ENCODE assay signal across 8 cellular contexts in the genomic region with DNA sequence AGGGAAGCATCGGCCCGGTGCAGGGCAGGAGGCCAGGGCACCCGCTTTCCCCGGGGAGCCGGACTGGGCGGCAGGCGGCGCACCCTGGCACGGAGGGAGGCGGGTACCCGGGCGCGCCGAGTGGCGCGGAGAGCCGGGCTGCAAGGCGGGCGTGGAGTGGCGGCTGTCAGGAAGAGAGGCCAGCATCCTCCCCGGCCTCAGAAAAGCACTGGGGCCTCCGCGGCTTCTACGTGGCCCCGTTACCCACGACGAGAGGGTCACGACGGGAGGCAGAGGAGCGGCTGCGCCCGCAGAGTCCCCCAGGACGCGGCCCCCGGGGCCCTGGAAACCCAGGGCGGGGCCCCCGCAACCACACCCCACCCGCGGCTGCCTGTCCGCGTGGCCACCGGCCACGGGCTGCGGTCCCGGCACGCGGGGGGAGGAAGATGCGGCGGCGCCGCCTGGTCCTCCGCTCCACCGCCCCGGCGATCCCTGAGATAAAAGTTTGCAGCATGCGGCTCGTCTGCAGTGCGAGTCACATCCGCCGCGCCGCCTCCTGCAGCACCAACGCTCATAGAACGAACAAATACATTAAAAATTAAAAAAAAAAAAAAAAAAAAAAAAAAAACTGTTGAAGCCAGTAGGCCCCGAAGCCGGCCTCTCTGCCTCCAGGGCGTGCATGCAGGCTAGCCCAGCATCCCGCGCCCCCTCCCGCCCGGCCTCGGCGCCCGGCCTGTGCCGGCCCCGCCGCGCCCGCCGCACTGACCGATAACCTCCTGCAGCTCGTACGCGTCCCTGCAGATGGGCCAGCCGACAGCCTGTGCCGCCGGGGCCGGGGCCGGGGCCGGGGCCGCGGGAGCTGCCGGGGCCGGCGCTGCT. TPM values are rescaled to one million over a fixed set of nuclear protein-coding genes. Genes with fewer than 3 reads are reported as not detected.
DNase-seq lines count a peak whose midpoint lies in the region; ATAC-seq, FAIRE-seq and TF ChIP-seq lines count a peak whose summit lies in the region.

No MANE protein-coding gene starts in this region.

- intact Hi-C loops in heart right ventricle (cut with DNase I) (loop anchor here in 8 of 10 donors (2.0 to 10.0 kb wide), 7 partner anchors 99 to 124 kb away; no protein-coding TSS in a partner anchor), posterior cingulate gyrus (cut with DNase I) (loop anchor here (5.0 to 10.0 kb wide), 2 partner anchors 62 to 109 kb away; no protein-coding TSS in a partner anchor)

- H3K4me3 ChIP-seq in heart right ventricle = peak overlapping the region; percentile 53 to 90 (median 82)

- FAIRE-seq in D721Med (lab: Jason Lieb, UNC) (no peak), HTR-8/SVneo (lab: Jason Lieb, UNC) (no peak)

- H3K9me3 Mint-ChIP-seq in activated naive CD8-positive, alpha-beta T cell treated with anti-CD3 and anti-CD28 coated beads, Interleukin-2, amount 50 U/mL, for 24 hours = no peaks in the 10 kb centered on the region
- no peaks in the 10 kb centered on the region for H3K9me3 Mint-ChIP-seq in type B pancreatic cell

- ATAC-seq in GM21367 (IDR thresholded peaks at IDR 0.05; ENCODE audit: unreplicated experiment) (peak; percentile 48), heart right ventricle (peak; percentile 57 to 89 (median 76))
- ATAC-seq in activated naive CD8-positive, alpha-beta T cell treated with anti-CD3 and anti-CD28 coated beads, Interleukin-2, amount 50 U/mL, for 24 hours = peak; percentile 52

- DNase-seq in D721Med (ENCODE audit: insufficient read length, low spot score) = no peak
- peak; percentile 34 for DNase-seq in HTR-8/SVneo (ENCODE audit: insufficient read length, low spot score)
- DNase-seq in SW480 (ENCODE audit: low spot score) = peak; percentile 67
- DNase-seq in activated naive CD8-positive, alpha-beta T cell treated with anti-CD3 and anti-CD28 coated beads, Interleukin-2, amount 50 U/mL, for 24 hours = peak; percentile 70
- DNase-seq in heart right ventricle = peak; percentile 52 to 80
- peak; percentile 68 to 97 (median 76) for DNase-seq in posterior cingulate gyrus
- DNase-seq in type B pancreatic cell (ENCODE audit: extremely low spot score, unreplicated experiment) = peak; percentile 79

- peaks cover 7% of the 10 kb centered on the region for H3K36me3 Mint-ChIP-seq in activated naive CD8-positive, alpha-beta T cell treated with anti-CD3 and anti-CD28 coated beads, Interleukin-2, amount 50 U/mL, for 24 hours (ENCODE audit: low read depth)
- H3K36me3 Mint-ChIP-seq in type B pancreatic cell = peaks cover 4% of the 10 kb centered on the region

- H3K4me1 ChIP-seq in heart right ventricle = peaks cover 0 to 48% (median 36%) of the 10 kb centered on the region in 9 donors

- peak overlapping the region; percentile 37 to 94 (median 88) for H3K27ac ChIP-seq in heart right ventricle

- peak; percentile 30 for TF ChIP-seq CTCF in D721Med (IDR thresholded peaks at IDR 0.05; ENCODE audit: insufficient read depth, missing control alignments)
- peak in 6 of 9 donors; percentile 19 to 57 (median 52) for TF ChIP-seq CTCF in heart right ventricle (IDR thresholded peaks at IDR 0.05)
- TF ChIP-seq CTCF in type B pancreatic cell (conservative IDR thresholded peaks at IDR 0.05) = no peak

- peak overlapping the region; percentile 86 for H3K27ac Mint-ChIP-seq in activated naive CD8-positive, alpha-beta T cell treated with anti-CD3 and anti-CD28 coated beads, Interleukin-2, amount 50 U/mL, for 24 hours
- H3K27ac Mint-ChIP-seq in type B pancreatic cell = peak overlapping the region; percentile 85

- no peaks in the 10 kb centered on the region for H3K36me3 ChIP-seq in heart right ventricle

- H3K27me3 Mint-ChIP-seq in activated naive CD8-positive, alpha-beta T cell treated with anti-CD3 and anti-CD28 coated beads, Interleukin-2, amount 50 U/mL, for 24 hours = peaks cover 5% of the 10 kb centered on the region
- no peaks in the 10 kb centered on the region for H3K27me3 Mint-ChIP-seq in type B pancreatic cell

- H3K9me3 ChIP-seq in heart right ventricle = no peaks in the 10 kb centered on the region

- H3K4me3 Mint-ChIP-seq in activated naive CD8-positive, alpha-beta T cell treated with anti-CD3 and anti-CD28 coated beads, Interleukin-2, amount 50 U/mL, for 24 hours = peak overlapping the region; percentile 90
- H3K4me3 Mint-ChIP-seq in type B pancreatic cell = peak overlapping the region; percentile 94

- H3K27me3 ChIP-seq in heart right ventricle = peaks cover 0 to 6% (median 0%) of the 10 kb centered on the region in 7 donors

- H3K4me1 Mint-ChIP-seq in activated naive CD8-positive, alpha-beta T cell treated with anti-CD3 and anti-CD28 coated beads, Interleukin-2, amount 50 U/mL, for 24 hours = peaks cover 41% of the 10 kb centered on the region
- H3K4me1 Mint-ChIP-seq in type B pancreatic cell (ENCODE audit: unreplicated experiment) = peaks cover 39% of the 10 kb centered on the region

- WGBS in heart right ventricle, 2 donors = 1% methylated on average over 94 of the region's 95 CpGs

RNA-seq across cellular contexts. Expression of a gene that starts 0.7 kb away (rescaled TPM):
- total RNA-seq in heart right ventricle (10 to 100 TPM; 15.2 to 35.5 (median 19.3) TPM), type B pancreatic cell (ENCODE audit: low replicate concordance) (22.0 and 26.2 TPM in 2 replicates)
- 10 to 100 TPM; 19.1 to 27.7 TPM for polyA plus RNA-seq in heart right ventricle
